ENCODE assay signal across 19 cellular contexts in the genomic region with DNA sequence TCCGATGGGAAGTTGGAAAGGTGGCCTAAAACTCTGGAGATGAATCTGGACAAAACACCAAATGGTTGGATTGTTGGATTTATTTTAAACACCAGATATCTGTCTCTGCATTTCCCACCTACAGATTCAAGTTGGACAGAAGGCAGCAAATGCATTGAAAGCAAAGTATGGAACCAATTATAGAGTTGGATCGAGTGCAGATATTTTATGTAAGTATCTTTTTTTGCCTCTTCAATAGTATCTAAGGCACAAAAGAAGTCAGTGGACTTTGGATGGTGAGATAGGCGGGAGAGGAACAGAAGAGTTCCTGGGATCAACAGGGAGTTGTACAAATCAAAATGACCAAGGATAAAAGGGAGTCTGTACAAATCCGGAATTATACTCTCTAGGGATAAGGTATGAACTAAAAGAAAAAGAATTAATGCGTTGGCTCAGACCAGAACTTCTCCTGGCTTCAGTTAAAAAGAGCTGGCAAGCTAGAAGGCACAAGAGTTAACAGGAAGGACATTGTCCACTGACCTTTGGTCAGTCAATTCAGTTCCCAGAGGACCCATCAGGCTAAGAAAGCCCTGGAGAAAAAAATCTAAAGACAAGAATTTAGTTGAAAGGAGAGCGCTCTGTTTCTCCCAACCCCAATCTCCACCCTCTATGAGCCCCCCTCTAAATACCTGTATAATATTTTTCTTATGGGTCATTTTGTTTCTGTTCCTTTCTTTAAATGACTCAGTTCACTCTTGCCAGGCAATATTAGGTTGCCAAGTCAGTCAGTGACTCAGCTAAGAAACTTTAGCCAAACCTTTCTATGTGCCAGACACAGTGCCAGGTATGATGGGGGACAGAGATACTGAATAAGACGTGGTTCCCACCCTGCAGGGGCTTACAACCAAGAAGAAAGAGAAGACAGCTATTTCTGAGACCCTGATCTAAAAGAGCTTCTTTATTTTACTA. TPM values are rescaled to one million over a fixed set of nuclear protein-coding genes. Genes with fewer than 3 reads are reported as not detected.
DNase-seq lines count a peak whose midpoint lies in the region; ATAC-seq and TF ChIP-seq lines count a peak whose summit lies in the region.
"Had no signal": no experiment of that assay in that cellular context is flagged by ENCODE, and none has a peak within 500 bp of the region (broad histone marks: within the 10 kb centered on the region; RNA-seq: fewer than 3 reads in every experiment).

No MANE protein-coding gene starts in this region.

- H3K36me3 ChIP-seq in H7 (replicated peaks; ENCODE audit: control insufficient read depth, insufficient read depth, low read length), result no peaks in the 10 kb centered on the region
- H3K36me3 ChIP-seq: cardiac muscle cell had no signal

- H3K4me3 ChIP-seq in fibroblast of the aortic adventitia (ENCODE audit: low read depth, low read length) (no peak overlapping the region), H7 (ENCODE audit: insufficient read depth, low read depth, low read length) (no peak overlapping the region)
- H3K4me3 ChIP-seq: cardiac muscle cell had no signal

- intact Hi-C loops in sciatic nerve (cut with DNase I), result no loop called here

- DNase-seq in ELR (ENCODE audit: low read depth) (peak; percentile 20), SK-MEL-5 (ENCODE audit: low read depth, low spot score) (peak; percentile 90), fibroblast of the aortic adventitia (ENCODE audit: low read depth) (peak; percentile 78), sciatic nerve (ENCODE audit: low spot score) (no peak), globus pallidus (ENCODE audit: low spot score) (no peak), NCI-H510A treated with DMSO at 0.1 percent for 48 hours (lab: John Stamatoyannopoulos, UW) (no peak), H7 (no peak), NCI-H524 treated with DMSO at 0.1 percent for 48 hours (lab: John Stamatoyannopoulos, UW) (no peak)
- DNase-seq: activated CD4-positive, alpha-beta memory T cell treated with anti-CD3 and anti-CD28 coated beads for 36 hours; activated T-cell treated with anti-CD3 and anti-CD28 coated beads, Interleukin-2, amount 50 U/mL, for 1 hour; COR-L47; NCI-H2081 treated with DMSO at 0.1 percent for 48 hours; right cardiac atrium; stimulated activated CD4-positive, alpha-beta T cell treated with anti-CD3 and anti-CD28 coated beads, Interleukin-1b, Interleukin-23, amount 100 ng/mL, for 48 hours; SW 1271 had no signal

- in situ Hi-C loops in SK-MEL-5 (cut with HindIII; ENCODE audit: low pct_unique_long_range_greater_than_20kb, low sequenced_read_pairs), result no loop called here

- H3K27me3 ChIP-seq in H7 (ENCODE audit: control insufficient read depth, insufficient read depth, low read length), result no peaks in the 10 kb centered on the region
- H3K27me3 ChIP-seq: cardiac muscle cell had no signal

- no peak for TF ChIP-seq CTCF in fibroblast of the aortic adventitia (IDR thresholded peaks at IDR 0.05; ENCODE audit: insufficient read depth, low read length)

- ATAC-seq in sciatic nerve, result peak; percentile 53
- ATAC-seq: Panc1, right cardiac atrium had no signal

RNA-seq across cellular contexts. Expression of gene CPO, which starts 29.1 kb away (rescaled TPM):
- not detected in 2 replicates for total RNA-seq in SK-MEL-5 (2014; rRNA removed; shearing (Covaris generic))
- not detected in 2 replicates for polyA plus RNA-seq in SK-MEL-5 (2015; cell fraction: cytosol; rRNA removed)
- not detected in 2 replicates for polyA plus RNA-seq in SK-MEL-5 (2015; cell fraction: nucleus; rRNA removed)
- total RNA-seq in fibroblast of the aortic adventitia (ENCODE audit: low replicate concordance) (0.18 TPM in 1 of 2 replicates, not detected in the other), sciatic nerve (0.89 TPM)
- total RNA-seq in H7 (2014; rRNA removed; shearing (Covaris generic)), result 2.4 and 3.9 TPM in 2 replicates
- total RNA-seq: activated CD4-positive, alpha-beta memory T cell treated with anti-CD3 and anti-CD28 coated beads for 36 hours; kidney epithelial cell had no signal
- polyA plus RNA-seq: cardiac muscle cell, IgD-negative memory B cell had no signal

Comparison
In these comparisons a context has a peak if more than half of its experiments do, and no peak if none do; other contexts are left out.
1. DNase-seq: peak in ELR (single experiment), SK-MEL-5 (single experiment) and fibroblast of the aortic adventitia (single experiment); none in sciatic nerve (single experiment), globus pallidus (single experiment), NCI-H510A treated with DMSO at 0.1 percent for 48 hours (single experiment), H7 (single experiment) and NCI-H524 treated with DMSO at 0.1 percent for 48 hours (single experiment).